Comparison of ENCODE assay signal across 8 cellular contexts in genomic region chr1:120179420-120180348, GRCh38. TPM values are rescaled to one million over a fixed set of nuclear protein-coding genes. Genes with fewer than 3 reads are reported as not detected.
DNase-seq lines count a peak whose midpoint lies in the region; ATAC-seq and TF ChIP-seq lines count a peak whose summit lies in the region.

No MANE protein-coding gene starts in this region.

- H3K9me3 ChIP-seq in A673 (ENCODE audit: low read depth, low read length, poor library complexity, severe bottlenecking) (no peaks in the 10 kb centered on the region), ascending aorta (no peaks in the 10 kb centered on the region), iPS-15b (ENCODE audit: control insufficient read depth, insufficient read depth, low read length) (no peaks in the 10 kb centered on the region), stomach (no peaks in the 10 kb centered on the region)

- POLR2A ChIA-PET in A673 (lab: Charles Lee; ENCODE audit: low non-redundant PET) = no interaction called here

- no peak overlapping the region for H3K9ac ChIP-seq in iPS-15b (ENCODE audit: low read depth, low read length)

- ATAC-seq in GM18502 (IDR thresholded peaks at IDR 0.05; ENCODE audit: poor library complexity, unreplicated experiment) = no peak

- H3K4me3 ChIP-seq in A673 (ENCODE audit: low read depth, low read length, poor library complexity, severe bottlenecking) = no peak overlapping the region
- H3K4me3 ChIP-seq in ascending aorta = peak overlapping the region; percentile 22 to 63
- H3K4me3 ChIP-seq in iPS-15b (ENCODE audit: low read depth, low read length) = peak overlapping the region; percentile 14
- peak overlapping the region; percentile 25 to 41 (median 34) for H3K4me3 ChIP-seq in stomach

- intact Hi-C loops in A673 (cut with micrococcal nuclease; ENCODE audit: unreplicated experiment) = no loop called here
- intact Hi-C loops in ascending aorta (cut with DNase I) = no loop called here
- intact Hi-C loops in stomach (cut with DNase I; ENCODE audit: low total_unique reads) = no loop called here

- WGBS in stomach, 5 donors = 12 to 13% (median 12%) methylated on average over 11 to 20 of the region's 20 CpGs

- TF ChIP-seq CTCF in A673 (conservative IDR thresholded peaks at IDR 0.05; ENCODE audit: low read depth, low read length) (no peak), ascending aorta (IDR thresholded peaks at IDR 0.05) (no peak), stomach (IDR thresholded peaks at IDR 0.05) (no peak)

- H3K36me3 ChIP-seq in A673 (ENCODE audit: insufficient read depth, low read length, poor library complexity, severe bottlenecking) = no peaks in the 10 kb centered on the region
- H3K36me3 ChIP-seq in ascending aorta = no peaks in the 10 kb centered on the region
- H3K36me3 ChIP-seq in iPS-15b (ENCODE audit: control insufficient read depth, insufficient read depth, low read length) = no peaks in the 10 kb centered on the region
- H3K36me3 ChIP-seq in stomach = no peaks in the 10 kb centered on the region

- CTCF ChIA-PET in A673 (lab: Charles Lee) = no interaction called here

- no TSS peak for BruUV-seq in A673 (replicated peaks; lab: Mats Ljungman, UMichigan)

- TF ChIP-seq EP300 in stomach (IDR thresholded peaks at IDR 0.05) = no peak

- DNase-seq in A673 (ENCODE audit: low spot score) (peak; percentile 88), HT-29 (ENCODE audit: low spot score) (peak; percentile 9), ascending aorta (ENCODE audit: low spot score in 2 of 2) (peak in 1 of 2 donors; percentile 69), stomach (no peak), T-helper 1 cell (no peak), 8988T (no peak)

- H3K27me3 ChIP-seq in A673 (replicated peaks; ENCODE audit: insufficient read depth, low read depth, low read length, poor library complexity) = no peaks in the 10 kb centered on the region
- H3K27me3 ChIP-seq in ascending aorta = no peaks in the 10 kb centered on the region
- H3K27me3 ChIP-seq in iPS-15b (ENCODE audit: control insufficient read depth, insufficient read depth, low read length) = no peaks in the 10 kb centered on the region
- H3K27me3 ChIP-seq in stomach = no peaks in the 10 kb centered on the region

- TF ChIP-seq POLR2A in stomach (IDR thresholded peaks at IDR 0.05) = no peak

- H3K4me1 ChIP-seq in A673 (ENCODE audit: insufficient read depth, low read length, poor library complexity, severe bottlenecking) (peaks cover 19% of the 10 kb centered on the region), ascending aorta (peaks cover 0 to 10% of the 10 kb centered on the region in 2 donors), iPS-15b (ENCODE audit: control insufficient read depth, insufficient read depth, low read length) (peaks cover 6% of the 10 kb centered on the region), stomach (peaks cover 4 to 26% (median 16%) of the 10 kb centered on the region in 4 donors)

- H3K27ac ChIP-seq in A673 (ENCODE audit: low read depth, low read length, poor library complexity, severe bottlenecking) = peak overlapping the region; percentile 71
- H3K27ac ChIP-seq in ascending aorta = peak overlapping the region; percentile 67
- peak overlapping the region; percentile 62 to 86 (median 83) for H3K27ac ChIP-seq in stomach

RNA-seq across cellular contexts. Expression of gene SEC22B, which starts 3.4 kb away (rescaled TPM):
- 26.2 and 32.3 TPM in 2 replicates for total RNA-seq in A673 (2021)
- 7.8 and 9.7 TPM in 2 replicates for total RNA-seq in HT-29 (2014; rRNA removed; shearing (Covaris generic))
- total RNA-seq in ascending aorta = 16.8 TPM
- 10 to 100 TPM in 4 of 5 donors, 1 to 10 TPM in 1; 1.7 to 82.4 (median 22.3) TPM for total RNA-seq in stomach
- 10 to 100 TPM; 11.4 to 18.9 (median 17.2) TPM for polyA plus RNA-seq in stomach

Comparison
In these comparisons a context has a peak if more than half of its experiments do, and no peak if none do; other contexts are left out.
1. DNase-seq: peak in A673 (single experiment) and HT-29 (single experiment); none in stomach (single experiment), T-helper 1 cell (0 of 5) and 8988T (single experiment).
2. Peak in every context shown above with its lines, with median percentiles within 50 percentile points of each other: H3K27ac ChIP-seq.